In the genomic region with DNA sequence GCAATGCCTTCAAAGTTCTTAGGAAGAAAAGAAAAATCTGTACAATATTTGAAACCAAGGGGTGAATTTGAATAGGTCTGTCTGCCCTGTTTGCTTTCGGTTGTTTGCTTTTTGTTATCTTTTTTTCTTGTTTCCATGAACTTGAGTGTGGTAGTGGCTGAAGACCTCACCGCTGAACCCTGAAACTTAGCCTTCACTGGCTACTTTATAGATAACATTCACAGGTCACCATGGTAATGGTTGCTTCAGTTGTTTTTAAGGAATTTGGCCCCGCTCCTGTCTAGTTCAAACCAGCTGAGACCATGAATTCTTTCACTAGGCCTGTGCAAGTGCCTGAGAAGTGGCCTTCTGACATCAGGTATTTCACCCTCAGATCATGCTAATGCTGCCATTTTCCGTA, we compare ENCODE assay signal across 24 cellular contexts.
"Had no signal": no experiment of that assay in that cellular context is flagged by ENCODE, and none has a peak within 500 bp of the region (broad histone marks: within the 10 kb centered on the region; RNA-seq: fewer than 3 reads in every experiment).

No MANE protein-coding gene starts in this region.

- FAIRE-seq: islet of Langerhans, kidney, small intestine had no signal

- ATAC-seq: heart right ventricle; left colon; left lung; lower lobe of right lung; naive thymus-derived CD8-positive, alpha-beta T cell; right cardiac atrium; stimulated activated effector memory CD8-positive, alpha-beta T cell treated with anti-CD3 and anti-CD28 coated beads, Interleukin-12 subunit alpha, Interleukin-12 subunit beta, amount 100 ng/mL, for 72 hours had no signal

- DNase-seq: heart right ventricle; hypothalamus; immature natural killer cell; kidney; left colon; left lung; lower lobe of right lung; mammary epithelial cell; mesenchymal stem cell; naive thymus-derived CD8-positive, alpha-beta T cell; nucleus accumbens; retina; right cardiac atrium; sigmoid colon; small intestine; spleen; stimulated activated CD4-positive, alpha-beta T cell treated with anti-CD3 and anti-CD28 coated beads, Interleukin-4, amount 100 ng/mL, for 24 hours; stimulated activated naive CD4-positive, alpha-beta T cell; uterus had no signal

- H3K4me3 ChIP-seq: heart right ventricle, left lung, lower lobe of right lung, prostate gland, sigmoid colon, spleen, suprapubic skin, tibial nerve, uterus had no signal

- H3K27me3 ChIP-seq: heart right ventricle, left lung, sigmoid colon, spleen, suprapubic skin, tibial nerve, uterus had no signal

- H3K4me1 ChIP-seq: heart right ventricle, left lung, lower lobe of right lung, prostate gland, sigmoid colon, spleen, suprapubic skin, uterus had no signal

- H3K9me3 ChIP-seq: lower lobe of right lung, prostate gland, sigmoid colon, suprapubic skin, uterus had no signal

- H3K27ac ChIP-seq: heart right ventricle, left lung, lower lobe of right lung, prostate gland, sigmoid colon, spleen, suprapubic skin, tibial nerve, uterus had no signal

- H3K36me3 ChIP-seq: heart right ventricle, left lung, lower lobe of right lung, prostate gland, sigmoid colon, spleen, suprapubic skin, tibial nerve, uterus had no signal
